4 cellular contexts compared by ENCODE assay signal in the genomic region with DNA sequence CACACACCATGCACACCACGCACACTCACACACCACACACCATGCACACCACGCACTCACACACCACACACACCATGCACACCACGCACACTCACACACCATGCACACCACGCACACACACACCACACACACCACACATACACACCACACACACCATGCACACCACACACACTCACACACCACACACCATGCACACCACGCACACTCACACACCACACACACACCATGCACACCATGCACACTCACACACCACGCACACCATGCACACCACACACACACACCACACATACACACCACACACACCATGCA. TPM values are rescaled to one million over a fixed set of nuclear protein-coding genes. Genes with fewer than 3 reads are reported as not detected.
"Had no signal": no experiment of that assay in that cellular context is flagged by ENCODE, and none has a peak within 500 bp of the region (broad histone marks: within the 10 kb centered on the region; RNA-seq: fewer than 3 reads in every experiment).

No MANE protein-coding gene starts in this region.

RNA-seq across cellular contexts. Expression of gene PNMA6E, which starts 11.7 kb away (rescaled TPM):
- total RNA-seq: LHCN-M2, M059J, MCF 10A, NCI-H460 had no signal

RNA-seq across cellular contexts. Expression of gene ZFP92, which starts 21.9 kb away (rescaled TPM):
- total RNA-seq: LHCN-M2, M059J, MCF 10A had no signal
